ENCODE assay signal across 11 cellular contexts in the genomic region with DNA sequence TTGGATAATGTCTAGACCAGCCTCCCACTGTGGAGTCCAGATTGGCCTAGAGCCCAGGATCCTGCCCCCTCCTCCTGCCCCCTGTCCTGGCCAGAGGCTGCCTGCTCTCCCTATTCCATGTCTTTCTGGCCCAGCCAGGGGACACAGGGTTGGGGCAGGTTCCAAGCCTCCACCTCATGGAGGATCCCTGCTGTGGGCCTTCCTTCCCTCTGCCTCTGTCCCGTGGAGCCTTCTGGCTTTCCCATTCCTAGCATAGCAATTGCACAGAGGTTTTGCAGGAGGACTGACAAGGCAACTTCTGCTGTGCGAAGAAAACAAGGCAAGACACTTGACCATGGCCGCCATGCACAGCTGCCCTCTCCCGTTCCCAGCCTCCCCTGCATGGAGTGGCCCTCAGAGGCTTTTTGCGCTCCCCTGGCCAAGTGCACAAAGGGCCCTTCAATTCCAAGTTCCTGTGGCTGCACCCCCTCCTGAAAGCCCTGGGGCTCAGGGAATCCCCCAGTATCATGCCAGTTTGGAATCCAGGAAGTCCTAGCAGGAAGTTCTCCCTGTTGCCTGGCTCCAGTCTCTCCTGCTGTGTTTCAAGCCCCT. TPM values are rescaled to one million over a fixed set of nuclear protein-coding genes. Genes with fewer than 3 reads are reported as not detected.
DNase-seq lines count a peak whose midpoint lies in the region; ATAC-seq, FAIRE-seq and TF ChIP-seq lines count a peak whose summit lies in the region.
"Had no signal": no experiment of that assay in that cellular context is flagged by ENCODE, and none has a peak within 500 bp of the region (broad histone marks: within the 10 kb centered on the region; RNA-seq: fewer than 3 reads in every experiment).

No MANE protein-coding gene starts in this region.

- H3K4me2 ChIP-seq in HCT116 (ENCODE audit: low read length) (peak overlapping the region; percentile 87), astrocyte (ENCODE audit: low read length) (peak overlapping the region; percentile 4), keratinocyte (ENCODE audit: control insufficient read depth, extremely low read depth, insufficient read depth, low read depth, low read length) (no peak overlapping the region)

- no peak for DNase-seq in HCT116 (ENCODE audit: low read depth, low spot score)
- no peak for DNase-seq in astrocyte (ENCODE audit: low read depth)
- DNase-seq in keratinocyte (ENCODE audit: low read depth, low spot score) = no peak
- no peak for DNase-seq in stomach
- no peak for DNase-seq in RKO (ENCODE audit: low spot score)
- DNase-seq in WERI-Rb-1 = no peak
- DNase-seq in GM19240 (ENCODE audit: insufficient read length, low spot score) = no peak

- H2AFZ ChIP-seq in HCT116 (ENCODE audit: low read depth, low read length, poor library complexity, severe bottlenecking) (no peak overlapping the region), astrocyte (ENCODE audit: low read depth, low read length) (peak overlapping the region; percentile 64), keratinocyte (ENCODE audit: control insufficient read depth, low read length) (no peak overlapping the region)

- dilution Hi-C loops in keratinocyte (cut with MboI; ENCODE audit: extremely low pct_ligation_motif_present, low sequenced_read_pairs) = no loop called here

- no peaks in the 10 kb centered on the region for H3K9me3 Mint-ChIP-seq in astrocyte (ENCODE audit: unreplicated experiment)
- H3K9me3 Mint-ChIP-seq: stimulated activated memory B cell treated with anti-CD40 and anti-IgM and Interleukin-4, amounts not matched to agents 10 μg/mL and 1 μg/mL and 100 μg/mL, for 72 hours had no signal

- no peaks in the 10 kb centered on the region for H3K9me2 ChIP-seq in HCT116 (ENCODE audit: insufficient read depth)

- H3K79me2 ChIP-seq in HCT116 (ENCODE audit: insufficient read depth, low read length) = peaks cover 15% of the 10 kb centered on the region; the same call in 1 of the 2 replicates
- H3K79me2 ChIP-seq in astrocyte (ENCODE audit: insufficient read depth, low read length) = peaks cover 5% of the 10 kb centered on the region
- peaks cover 10% of the 10 kb centered on the region for H3K79me2 ChIP-seq in keratinocyte (ENCODE audit: control insufficient read depth, insufficient read depth, low read length)

- no peak overlapping the region for H3K27ac Mint-ChIP-seq in astrocyte (ENCODE audit: unreplicated experiment)
- H3K27ac Mint-ChIP-seq: stimulated activated memory B cell treated with anti-CD40 and anti-IgM and Interleukin-4, amounts not matched to agents 10 μg/mL and 1 μg/mL and 100 μg/mL, for 72 hours had no signal

- H3K9ac ChIP-seq in HCT116 (ENCODE audit: low read length) = peak overlapping the region; percentile 91
- peak overlapping the region; percentile 83 for H3K9ac ChIP-seq in astrocyte (ENCODE audit: low read length)
- H3K9ac ChIP-seq in keratinocyte (ENCODE audit: control insufficient read depth, extremely low read depth, insufficient read depth, low read length) = peak overlapping the region; percentile 100

- CTCF ChIA-PET in HCT116 (lab: Charles Lee) = interaction anchor here (1.3 to 3.6 kb wide), 7 partner anchors 10 to 730 kb away, joined by 3 to 22 read pairs (median 5); no protein-coding TSS in a partner anchor

- no TSS peak for BruUV-seq in HCT116 (replicated peaks; lab: Mats Ljungman, UMichigan)

- H3K9me3 ChIP-seq in HCT116 (ENCODE audit: control insufficient read depth in 1 of 2, insufficient read depth in 1 of 2, low read depth in 1 of 2, low read length in 2 of 2) (no peaks in the 10 kb centered on the region), astrocyte (ENCODE audit: insufficient read depth, low read depth, low read length) (no peaks in the 10 kb centered on the region), keratinocyte (ENCODE audit: control insufficient read depth, low read depth, low read length) (no peaks in the 10 kb centered on the region), stomach (no peaks in the 10 kb centered on the region), WERI-Rb-1 (ENCODE audit: severe bottlenecking) (no peaks in the 10 kb centered on the region)
- H3K9me3 ChIP-seq: neutrophil had no signal

- TF ChIP-seq EP300 in stomach (IDR thresholded peaks at IDR 0.05) = no peak

- TF ChIP-seq POLR2A in HCT116 (IDR thresholded peaks at IDR 0.05; ENCODE audit: borderline replicate concordance, extremely low read depth, insufficient read depth, insufficient read length) (no peak), stomach (IDR thresholded peaks at IDR 0.05) (no peak)

- H3K4me3 ChIP-seq in HCT116 (replicated peaks in 1 of 2; ENCODE audit: low read depth in 1 of 2, low read length in 2 of 2) (no peak overlapping the region), astrocyte (ENCODE audit: insufficient read depth, low read depth, low read length) (no peak overlapping the region), keratinocyte (ENCODE audit: control insufficient read depth in 2 of 3, extremely low read depth in 1 of 3, insufficient read depth in 2 of 3, low read depth in 1 of 3, low read length in 3 of 3) (no peak overlapping the region), stomach (no peak overlapping the region), WERI-Rb-1 (ENCODE audit: low read depth, low read length) (no peak overlapping the region)

- TF ChIP-seq CTCF in HCT116 (IDR thresholded peaks at IDR 0.05 in 2 of 3, conservative IDR thresholded peaks at IDR 0.05 in 1 of 3; ENCODE audit: borderline replicate concordance in 1 of 3, insufficient read depth in 1 of 3, low read depth in 2 of 3, low read length in 2 of 3) = no peak
- no peak for TF ChIP-seq CTCF in astrocyte (IDR thresholded peaks at IDR 0.05; ENCODE audit: insufficient read depth, low read depth, low read length)
- TF ChIP-seq CTCF in keratinocyte (optimal IDR thresholded peaks at IDR 0.05 in 1 of 3, IDR thresholded peaks at IDR 0.05 in 1 of 3, conservative IDR thresholded peaks at IDR 0.05 in 1 of 3; ENCODE audit: extremely low read depth in 1 of 3, insufficient read depth in 2 of 3, low read length in 3 of 3) = no peak
- no peak for TF ChIP-seq CTCF in stomach (IDR thresholded peaks at IDR 0.05)
- TF ChIP-seq CTCF in WERI-Rb-1 (IDR thresholded peaks at IDR 0.05; ENCODE audit: low read depth, low read length) = no peak

- 71 to 88% (median 81%) methylated on average over 5 of the region's 5 CpGs for WGBS in stomach, 5 donors

- H3K27me3 ChIP-seq in HCT116 (ENCODE audit: insufficient read depth, low read length) (no peaks in the 10 kb centered on the region), astrocyte (ENCODE audit: insufficient read depth, low read length) (no peaks in the 10 kb centered on the region), keratinocyte (ENCODE audit: control insufficient read depth, extremely low read depth, insufficient read depth, low read length) (no peaks in the 10 kb centered on the region), stomach (peaks cover 0 to 12% (median 9%) of the 10 kb centered on the region in 3 donors), WERI-Rb-1 (ENCODE audit: insufficient read depth, low read depth, severe bottlenecking) (no peaks in the 10 kb centered on the region)

- no peaks in the 10 kb centered on the region for H4K20me1 ChIP-seq in HCT116 (ENCODE audit: insufficient read depth)
- H4K20me1 ChIP-seq in astrocyte (ENCODE audit: insufficient read depth, low read length) = no peaks in the 10 kb centered on the region
- no peaks in the 10 kb centered on the region for H4K20me1 ChIP-seq in keratinocyte (ENCODE audit: control insufficient read depth, extremely low read depth, insufficient read depth, low read length)

- no peak overlapping the region for H3K4me3 Mint-ChIP-seq in astrocyte (ENCODE audit: unreplicated experiment)
- H3K4me3 Mint-ChIP-seq: stimulated activated memory B cell treated with anti-CD40 and anti-IgM and Interleukin-4, amounts not matched to agents 10 μg/mL and 1 μg/mL and 100 μg/mL, for 72 hours had no signal

- RAD21 ChIA-PET in HCT116 (lab: Charles Lee; ENCODE audit: low non-redundant PET in 1 of 2, low total read pairs in 2 of 2, uncharacterized antibody in 2 of 2, unreplicated experiment in 2 of 2) = no interaction called here

- ATAC-seq in HCT116 (no peak), HG03457 (IDR thresholded peaks at IDR 0.05; ENCODE audit: unreplicated experiment) (no peak)
- ATAC-seq: stimulated activated memory B cell treated with anti-CD40 and anti-IgM and Interleukin-4, amounts not matched to agents 10 μg/mL and 1 μg/mL and 100 μg/mL, for 72 hours had no signal

- no peak for FAIRE-seq in astrocyte (lab: Jason Lieb, UNC)
- FAIRE-seq in keratinocyte (lab: Jason Lieb, UNC) = peak; percentile 86
- FAIRE-seq: islet of Langerhans had no signal

- no peak for TF ChIP-seq RAD21 in HCT116 (IDR thresholded peaks at IDR 0.05; ENCODE audit: low read depth)

- no peaks in the 10 kb centered on the region for H3K27me3 Mint-ChIP-seq in astrocyte (ENCODE audit: low read depth, unreplicated experiment)

- H3K4me1 ChIP-seq in HCT116 (ENCODE audit: control insufficient read depth in 1 of 2, insufficient read depth in 2 of 2, low read length in 2 of 2) (peaks cover 78 to 96% of the 10 kb centered on the region in 2 experiments), astrocyte (ENCODE audit: insufficient read depth, low read length) (peaks cover 54% of the 10 kb centered on the region), keratinocyte (ENCODE audit: control insufficient read depth, extremely low read depth, insufficient read depth, low read length) (peaks cover 84% of the 10 kb centered on the region), stomach (peaks cover 44 to 68% (median 61%) of the 10 kb centered on the region in 4 donors)

- H3K27ac ChIP-seq in HCT116 (ENCODE audit: low read depth, low read length) (peak overlapping the region; percentile 100), astrocyte (ENCODE audit: low read depth, low read length) (peak overlapping the region; percentile 100), keratinocyte (ENCODE audit: control insufficient read depth, insufficient read depth, low read length) (peak overlapping the region; percentile 100), stomach (peak overlapping the region; percentile 74 to 92 (median 88)), WERI-Rb-1 (no peak overlapping the region)
- H3K27ac ChIP-seq: neutrophil had no signal

- H3K9me1 ChIP-seq in keratinocyte (ENCODE audit: control insufficient read depth, extremely low read depth, insufficient read depth, low read length) = no peaks in the 10 kb centered on the region

- intact Hi-C loops in HCT116 (cut with micrococcal nuclease) (loop anchor here (5.0 kb wide), 1 partner anchor 723 kb away; no protein-coding TSS in a partner anchor), stomach (cut with DNase I; ENCODE audit: low total_unique reads) (loop anchor here (5.0 kb wide), 1 partner anchor 728 kb away; no protein-coding TSS in a partner anchor)

- POLR2A ChIA-PET in HCT116 (lab: Charles Lee) = interaction anchor here (1.1 to 3.7 kb wide), 6 partner anchors 131 to 822 kb away, joined by 3 to 48 read pairs (median 22); no protein-coding TSS in a partner anchor

- H3K36me3 ChIP-seq in HCT116 (ENCODE audit: control insufficient read depth in 1 of 2, insufficient read depth in 2 of 2, low read length in 2 of 2) = no peaks in the 10 kb centered on the region
- no peaks in the 10 kb centered on the region for H3K36me3 ChIP-seq in astrocyte (ENCODE audit: insufficient read depth, low read length)
- no peaks in the 10 kb centered on the region for H3K36me3 ChIP-seq in keratinocyte (ENCODE audit: control insufficient read depth in 2 of 2, extremely low read depth in 1 of 2, insufficient read depth in 2 of 2, low read length in 2 of 2)
- no peaks in the 10 kb centered on the region for H3K36me3 ChIP-seq in stomach
- no peaks in the 10 kb centered on the region for H3K36me3 ChIP-seq in WERI-Rb-1
- H3K36me3 ChIP-seq: neutrophil had no signal

- no peaks in the 10 kb centered on the region for H3K36me3 Mint-ChIP-seq in astrocyte (ENCODE audit: low read depth, unreplicated experiment)
- H3K36me3 Mint-ChIP-seq: stimulated activated memory B cell treated with anti-CD40 and anti-IgM and Interleukin-4, amounts not matched to agents 10 μg/mL and 1 μg/mL and 100 μg/mL, for 72 hours had no signal

- H3K4me1 Mint-ChIP-seq in astrocyte (ENCODE audit: low read depth, unreplicated experiment) = peaks cover 33% of the 10 kb centered on the region

RNA-seq across cellular contexts. Expression of a gene that starts 42.1 kb away (rescaled TPM):
- total RNA-seq in HCT116 (2021; ENCODE audit: unreplicated experiment) = 8.8 TPM
- polyA plus RNA-seq in HCT116 (2012) = 14.4 and 24.3 TPM in 2 replicates
- total RNA-seq in astrocyte = 2.8 and 3.6 TPM in 2 replicates
- 3.3 to 7.2 TPM (median 4.1 TPM) in 3 replicates for polyA plus RNA-seq in keratinocyte
- 109 TPM for polyA plus RNA-seq in keratinocyte (2011; ENCODE audit: low read depth)
- 4.2 and 7.4 TPM in 2 replicates for polyA plus RNA-seq in keratinocyte (2011; cell fraction: cytosol; rRNA removed)
- polyA plus RNA-seq in keratinocyte (2011; cell fraction: nucleus; rRNA removed) = 7.3 and 11.7 TPM in 2 replicates
- polyA plus RNA-seq in keratinocyte (2012; ENCODE audit: low replicate concordance) = 7.1 and 246 TPM in 2 replicates
- 4.3 to 10.4 TPM (median 6.0 TPM) in 3 replicates for polyA minus RNA-seq in keratinocyte
- 7.9 TPM for polyA minus RNA-seq in keratinocyte (2011; cell fraction: cytosol; rRNA and poly(A)+ RNA removed)
- 6.9 and 10.4 TPM in 2 replicates for polyA minus RNA-seq in keratinocyte (2011; cell fraction: nucleus; rRNA and poly(A)+ RNA removed)
- under 1 TPM in 3 of 5 donors, not detected in 2; 0.29 to 0.45 (median 0.37) TPM for total RNA-seq in stomach
- 1 to 10 TPM in 2 of 3 donors, not detected in 1; 3.1 to 3.7 TPM for polyA plus RNA-seq in stomach
